ENCODE assay signal across 1 cellular context in the genomic region with DNA sequence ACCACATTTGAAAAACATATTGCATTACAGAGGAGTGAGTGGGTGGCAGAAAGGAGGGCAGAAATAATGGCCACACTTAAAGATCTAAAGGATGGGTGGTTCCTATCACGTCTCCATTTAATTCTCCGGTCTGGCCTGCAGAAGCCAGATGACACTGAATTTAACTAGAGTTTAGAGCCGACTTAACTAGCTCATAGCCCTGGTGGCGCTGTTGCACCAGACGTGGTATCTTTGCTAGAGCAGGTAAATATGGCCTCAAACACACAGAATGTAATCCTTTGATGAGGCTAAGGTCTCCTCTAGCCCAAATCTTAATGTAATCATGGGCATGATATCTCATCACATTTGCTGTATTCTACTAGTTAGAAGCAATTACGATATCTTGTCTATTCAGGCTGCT.
TF ChIP-seq lines count a peak whose summit lies in the region.

No MANE protein-coding gene starts in this region.

TF ChIP-seq in HepG2, 621 proteins besides CTCF, POLR2A, EP300 and RAD21 (continued from another document):
- TF ChIP-seq, protein P1, sequence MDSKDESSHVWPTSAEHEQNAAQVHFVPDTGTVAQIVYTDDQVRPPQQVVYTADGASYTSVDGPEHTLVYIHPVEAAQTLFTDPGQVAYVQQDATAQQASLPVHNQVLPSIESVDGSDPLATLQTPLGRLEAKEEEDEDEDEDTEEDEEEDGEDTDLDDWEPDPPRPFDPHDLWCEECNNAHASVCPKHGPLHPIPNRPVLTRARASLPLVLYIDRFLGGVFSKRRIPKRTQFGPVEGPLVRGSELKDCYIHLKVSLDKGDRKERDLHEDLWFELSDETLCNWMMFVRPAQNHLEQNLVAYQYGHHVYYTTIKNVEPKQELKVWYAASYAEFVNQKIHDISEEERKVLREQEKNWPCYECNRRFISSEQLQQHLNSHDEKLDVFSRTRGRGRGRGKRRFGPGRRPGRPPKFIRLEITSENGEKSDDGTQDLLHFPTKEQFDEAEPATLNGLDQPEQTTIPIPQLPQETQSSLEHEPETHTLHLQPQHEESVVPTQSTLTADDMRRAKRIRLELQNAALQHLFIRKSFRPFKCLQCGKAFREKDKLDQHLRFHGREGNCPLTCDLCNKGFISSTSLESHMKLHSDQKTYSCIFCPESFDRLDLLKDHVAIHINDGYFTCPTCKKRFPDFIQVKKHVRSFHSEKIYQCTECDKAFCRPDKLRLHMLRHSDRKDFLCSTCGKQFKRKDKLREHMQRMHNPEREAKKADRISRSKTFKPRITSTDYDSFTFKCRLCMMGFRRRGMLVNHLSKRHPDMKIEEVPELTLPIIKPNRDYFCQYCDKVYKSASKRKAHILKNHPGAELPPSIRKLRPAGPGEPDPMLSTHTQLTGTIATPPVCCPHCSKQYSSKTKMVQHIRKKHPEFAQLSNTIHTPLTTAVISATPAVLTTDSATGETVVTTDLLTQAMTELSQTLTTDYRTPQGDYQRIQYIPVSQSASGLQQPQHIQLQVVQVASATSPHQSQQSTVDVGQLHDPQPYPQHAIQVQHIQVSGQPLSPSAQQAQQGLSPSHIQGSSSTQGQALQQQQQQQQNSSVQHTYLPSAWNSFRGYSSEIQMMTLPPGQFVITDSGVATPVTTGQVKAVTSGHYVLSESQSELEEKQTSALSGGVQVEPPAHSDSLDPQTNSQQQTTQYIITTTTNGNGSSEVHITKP (CRISPR knock-in tag; IDR thresholded peaks at IDR 0.05; ENCODE audit: low read depth): no peak
- TF ChIP-seq NR2F1 (CRISPR knock-in tag; IDR thresholded peaks at IDR 0.05) (no peak), CREM (IDR thresholded peaks at IDR 0.05) (no peak), CREM (CRISPR knock-in tag; IDR thresholded peaks at IDR 0.05) (no peak), ZNF780A (CRISPR knock-in tag; IDR thresholded peaks at IDR 0.05) (no peak), MIXL1 (CRISPR knock-in tag; IDR thresholded peaks at IDR 0.05) (peak; percentile 57; the same call in 1 of the 2 replicates)
- TF ChIP-seq, protein P2, sequence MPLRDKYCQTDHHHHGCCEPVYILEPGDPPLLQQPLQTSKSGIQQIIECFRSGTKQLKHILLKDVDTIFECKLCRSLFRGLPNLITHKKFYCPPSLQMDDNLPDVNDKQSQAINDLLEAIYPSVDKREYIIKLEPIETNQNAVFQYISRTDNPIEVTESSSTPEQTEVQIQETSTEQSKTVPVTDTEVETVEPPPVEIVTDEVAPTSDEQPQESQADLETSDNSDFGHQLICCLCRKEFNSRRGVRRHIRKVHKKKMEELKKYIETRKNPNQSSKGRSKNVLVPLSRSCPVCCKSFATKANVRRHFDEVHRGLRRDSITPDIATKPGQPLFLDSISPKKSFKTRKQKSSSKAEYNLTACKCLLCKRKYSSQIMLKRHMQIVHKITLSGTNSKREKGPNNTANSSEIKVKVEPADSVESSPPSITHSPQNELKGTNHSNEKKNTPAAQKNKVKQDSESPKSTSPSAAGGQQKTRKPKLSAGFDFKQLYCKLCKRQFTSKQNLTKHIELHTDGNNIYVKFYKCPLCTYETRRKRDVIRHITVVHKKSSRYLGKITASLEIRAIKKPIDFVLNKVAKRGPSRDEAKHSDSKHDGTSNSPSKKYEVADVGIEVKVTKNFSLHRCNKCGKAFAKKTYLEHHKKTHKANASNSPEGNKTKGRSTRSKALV (CRISPR knock-in tag; IDR thresholded peaks at IDR 0.05): no peak
